ENCODE assay signal across 8 cellular contexts in the genomic region with DNA sequence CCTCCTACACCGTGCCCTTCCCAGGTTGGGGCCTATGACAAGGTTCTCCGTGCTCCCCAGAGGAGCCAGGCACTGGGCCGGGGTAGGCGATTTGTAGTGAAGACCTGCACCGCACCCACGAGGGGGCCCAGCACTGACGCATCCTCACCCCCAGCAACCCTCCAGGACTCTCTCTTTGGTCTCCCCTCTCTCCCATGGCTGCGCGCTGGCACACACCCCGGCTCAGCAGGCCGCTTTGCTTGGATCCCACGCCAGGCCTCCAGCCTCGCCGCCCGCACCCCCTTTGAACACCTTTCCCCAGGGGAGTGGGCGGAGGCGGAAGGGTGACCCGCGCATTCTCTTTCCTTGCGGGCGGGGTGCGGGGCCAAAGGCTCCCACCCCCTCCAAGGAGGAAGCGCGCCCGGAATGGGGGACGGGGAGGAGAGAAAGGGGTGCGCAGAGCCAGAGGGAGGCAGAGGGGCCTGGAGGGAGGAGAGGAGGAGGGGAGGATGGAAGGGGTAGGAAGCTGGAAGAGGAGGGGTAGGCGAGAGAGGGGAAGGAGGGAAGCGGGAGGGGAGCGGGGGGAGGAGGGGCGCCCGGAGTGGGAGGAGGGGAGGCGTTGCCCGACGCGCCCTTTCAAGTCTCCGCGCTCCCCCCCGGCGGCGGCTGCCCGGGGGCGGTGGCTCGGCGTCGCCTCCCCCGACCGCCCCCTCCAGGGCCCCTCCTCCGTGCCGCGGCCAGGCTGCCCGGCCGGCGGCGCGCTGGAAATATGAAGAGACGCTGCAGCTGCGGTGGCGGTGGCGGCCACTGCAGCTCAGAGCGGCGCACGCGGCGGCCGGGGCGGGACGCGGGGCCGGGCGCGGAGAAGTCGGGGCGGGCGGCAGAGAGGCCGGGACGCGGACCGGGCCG. TPM values are rescaled to one million over a fixed set of nuclear protein-coding genes. Genes with fewer than 3 reads are reported as not detected.
DNase-seq lines count a peak whose midpoint lies in the region; ATAC-seq and TF ChIP-seq lines count a peak whose summit lies in the region.

APCDD1 (plus strand) TSS at position 751 of the 888 bp plus-strand sequence. CDS start 347 bp downstream, outside the sequence.

- H3K36me3 Mint-ChIP-seq in stimulated activated memory B cell treated with anti-CD40 and anti-IgM and Interleukin-4, amounts not matched to agents 10 μg/mL and 1 μg/mL and 100 μg/mL, for 72 hours: no peaks in the 10 kb centered on the region

- peak within 1 kb of the TSS; percentile 85 for H2AFZ ChIP-seq in mammary epithelial cell (ENCODE audit: low read depth, low read length)

- H4K20me1 ChIP-seq in mammary epithelial cell (ENCODE audit: insufficient read depth, low read length): no peaks in the 10 kb centered on the region

- H3K4me3 Mint-ChIP-seq in stimulated activated memory B cell treated with anti-CD40 and anti-IgM and Interleukin-4, amounts not matched to agents 10 μg/mL and 1 μg/mL and 100 μg/mL, for 72 hours: peak within 1 kb of the TSS; percentile 75

- no peak within 1 kb of the TSS for H3K9ac ChIP-seq in mammary epithelial cell (ENCODE audit: insufficient read depth, low read length)

- H3K27ac Mint-ChIP-seq in stimulated activated memory B cell treated with anti-CD40 and anti-IgM and Interleukin-4, amounts not matched to agents 10 μg/mL and 1 μg/mL and 100 μg/mL, for 72 hours: no peak within 1 kb of the TSS

- no peaks in the 10 kb centered on the region for H3K9me3 Mint-ChIP-seq in stimulated activated memory B cell treated with anti-CD40 and anti-IgM and Interleukin-4, amounts not matched to agents 10 μg/mL and 1 μg/mL and 100 μg/mL, for 72 hours

- H3K27ac ChIP-seq in mammary epithelial cell (ENCODE audit: insufficient read depth, low read depth, low read length) (no peak within 1 kb of the TSS), layer of hippocampus (ENCODE audit: low read depth, low read length) (peak within 1 kb of the TSS; percentile 95)

- DNase-seq in Caki2 (ENCODE audit: low read depth): peak; percentile 10
- peak; percentile 83 for DNase-seq in NCI-H146 treated with DMSO at 0.1 percent for 48 hours (lab: John Stamatoyannopoulos, UW; ENCODE audit: unreplicated experiment)
- peak; percentile 11 for DNase-seq in mammary epithelial cell
- DNase-seq in DMS79 treated with DMSO at 0.1 percent for 48 hours (lab: John Stamatoyannopoulos, UW): no peak

- H3K4me2 ChIP-seq in mammary epithelial cell (ENCODE audit: insufficient read depth, low read depth, low read length): peak within 1 kb of the TSS; percentile 92

- peaks cover 16% of the 10 kb centered on the region for H3K4me1 Mint-ChIP-seq in stimulated activated memory B cell treated with anti-CD40 and anti-IgM and Interleukin-4, amounts not matched to agents 10 μg/mL and 1 μg/mL and 100 μg/mL, for 72 hours

- H3K9me3 ChIP-seq in mammary epithelial cell (replicated peaks; ENCODE audit: insufficient read depth, low read length): no peaks in the 10 kb centered on the region

- in situ Hi-C loops in Caki2 (cut with HindIII; ENCODE audit: low pct_unique_long_range_greater_than_20kb, low sequenced_read_pairs) (no loop called here), mammary epithelial cell (cut with MboI; ENCODE audit: low sequenced_read_pairs in 2 of 2) (no loop called here)

- peaks cover 50% of the 10 kb centered on the region for H3K27me3 Mint-ChIP-seq in stimulated activated memory B cell treated with anti-CD40 and anti-IgM and Interleukin-4, amounts not matched to agents 10 μg/mL and 1 μg/mL and 100 μg/mL, for 72 hours

- peak; percentile 70 for ATAC-seq in stimulated activated memory B cell treated with anti-CD40 and anti-IgM and Interleukin-4, amounts not matched to agents 10 μg/mL and 1 μg/mL and 100 μg/mL, for 72 hours
- ATAC-seq in HG02973 (IDR thresholded peaks at IDR 0.05; ENCODE audit: unreplicated experiment): no peak
- ATAC-seq in HG03039 (IDR thresholded peaks at IDR 0.05; ENCODE audit: unreplicated experiment): no peak

- H3K27me3 ChIP-seq in mammary epithelial cell (ENCODE audit: insufficient read depth, low read length) (peaks cover 23% of the 10 kb centered on the region), layer of hippocampus (ENCODE audit: control insufficient read depth, insufficient read depth, low read length) (no peaks in the 10 kb centered on the region)

- peaks cover 7% of the 10 kb centered on the region for H3K4me1 ChIP-seq in mammary epithelial cell (ENCODE audit: insufficient read depth, low read length)

- 29% methylated on average over 11 of the region's 80 CpGs for whole genome bisulfite sequencing in mammary epithelial cell (ENCODE audit: low coverage, missing lambda C conversion rate)

- CTCF ChIA-PET in mammary epithelial cell (lab: Charles Lee; ENCODE audit: low non-redundant PET): no interaction called here

- H3K4me3 ChIP-seq in mammary epithelial cell (replicated peaks in 1 of 3; ENCODE audit: insufficient read depth in 1 of 3, low read depth in 2 of 3, low read length in 3 of 3): peak within 1 kb of the TSS; percentile 36 to 52 (median 48)

- intact Hi-C loops in mammary epithelial cell (cut with micrococcal nuclease): loop anchor here (2.0 to 10.0 kb wide), 4 partner anchors 37 to 219 kb away; no protein-coding TSS in a partner anchor

- no peak for TF ChIP-seq CTCF in mammary epithelial cell (conservative IDR thresholded peaks at IDR 0.05 in 1 of 2, IDR thresholded peaks at IDR 0.05 in 1 of 2; ENCODE audit: extremely low read depth in 1 of 2, insufficient read depth in 1 of 2, low read depth in 1 of 2, low read length in 2 of 2)

- no peaks in the 10 kb centered on the region for H3K79me2 ChIP-seq in mammary epithelial cell (ENCODE audit: insufficient read depth, low read length)

- BruUV-seq in mammary epithelial cell (replicated peaks; lab: Mats Ljungman, UMichigan): no TSS peak

- dilution Hi-C loops in mammary epithelial cell (cut with HindIII; ENCODE audit: low sequenced_read_pairs): no loop called here

- no peaks in the 10 kb centered on the region for H3K36me3 ChIP-seq in mammary epithelial cell (ENCODE audit: insufficient read depth, low read length)

RNA-seq across cellular contexts. Expression of gene APCDD1, which starts in this region (rescaled TPM):
- total RNA-seq in Caki2 (2014; rRNA removed; shearing (Covaris generic); ENCODE audit: low replicate concordance): 0.29 TPM in 1 of 2 replicates, not detected in the other
- 10 to 100 TPM in 1 of 2 donors, 1 to 10 TPM in 1; 9.7 to 24.8 TPM for total RNA-seq in mammary epithelial cell
- 3.0 TPM for polyA plus RNA-seq in mammary epithelial cell
- polyA minus RNA-seq in mammary epithelial cell: 2.1 TPM

Comparison
In these comparisons a context has a peak if more than half of its experiments do, and no peak if none do; other contexts are left out.
1. Peak in DNase-seq in Caki2; RNA of the gene not detected or under 1 TPM.